In the genomic region with DNA sequence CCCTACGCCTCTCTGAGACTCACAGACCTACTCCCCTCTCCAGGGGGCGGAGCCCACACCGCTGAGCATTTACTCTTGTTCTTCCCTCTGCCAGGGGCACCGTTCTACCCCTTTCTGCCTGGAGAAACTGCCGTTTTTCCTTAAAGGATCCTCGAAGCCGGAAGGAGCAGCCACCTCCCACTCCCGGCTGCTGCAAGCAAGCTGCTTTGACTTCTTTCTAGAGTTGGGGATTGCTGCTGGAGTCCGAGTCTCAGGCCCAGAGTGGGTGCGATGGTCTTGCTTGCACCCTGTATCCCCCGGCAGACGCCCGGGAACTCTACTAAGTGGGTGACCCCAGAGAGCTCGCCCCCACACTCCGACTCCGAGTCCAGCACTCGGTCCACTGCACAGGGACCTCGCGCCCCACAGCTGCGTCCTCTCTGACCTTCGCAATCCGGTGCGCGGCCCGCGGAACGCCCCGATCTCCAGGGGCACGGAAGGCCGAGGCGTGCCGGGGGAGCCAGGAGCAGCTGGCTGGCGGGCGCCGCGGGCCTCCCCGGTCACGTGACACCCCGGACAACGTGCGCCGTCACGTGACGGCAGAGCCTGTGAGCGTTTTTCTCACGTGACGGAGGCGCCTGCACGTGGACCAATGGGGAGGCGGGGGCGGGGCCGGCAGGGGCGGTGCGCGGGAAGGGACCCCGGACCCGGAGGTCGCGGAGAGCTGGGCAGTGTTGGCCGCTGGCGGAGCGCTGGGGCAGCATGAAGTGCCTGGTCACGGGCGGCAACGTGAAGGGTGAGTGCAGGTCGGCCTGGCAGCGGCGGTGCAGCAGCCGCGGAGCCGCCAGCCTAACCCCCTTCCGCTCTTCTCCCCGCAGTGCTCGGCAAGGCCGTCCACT, we compare ENCODE assay signal across 1 cellular context.
A peak's percentile ranks its signal among the peaks of the same experiment; 100 is the strongest.
TF ChIP-seq lines count a peak whose summit lies in the region.

TSS of gene RAD9A (plus strand) at position 683 of the 878 bp plus-strand sequence. CDS start at position 742, 59 bp downstream.

TF ChIP-seq in WTC11, 78 proteins besides CTCF, POLR2A, EP300 and RAD21 (continued from another document):
- TF ChIP-seq MLX (CRISPR knock-in tag; IDR thresholded peaks at IDR 0.05) (no peak), CBFB (CRISPR knock-in tag; IDR thresholded peaks at IDR 0.05; ENCODE audit: low read depth) (no peak), SMAD3 (CRISPR knock-in tag; IDR thresholded peaks at IDR 0.05; ENCODE audit: borderline replicate concordance) (no peak), ZNF416 (CRISPR knock-in tag; IDR thresholded peaks at IDR 0.05) (no peak), MXD4 (CRISPR knock-in tag; IDR thresholded peaks at IDR 0.05; ENCODE audit: borderline replicate concordance) (no peak), AFF4 (CRISPR knock-in tag; IDR thresholded peaks at IDR 0.05; ENCODE audit: borderline replicate concordance) (0 out of 2 replicates have a peak, but pooled peaks have one; percentile 59)
